Comparison of ENCODE assay signal across 1 cellular context in the genomic region with DNA sequence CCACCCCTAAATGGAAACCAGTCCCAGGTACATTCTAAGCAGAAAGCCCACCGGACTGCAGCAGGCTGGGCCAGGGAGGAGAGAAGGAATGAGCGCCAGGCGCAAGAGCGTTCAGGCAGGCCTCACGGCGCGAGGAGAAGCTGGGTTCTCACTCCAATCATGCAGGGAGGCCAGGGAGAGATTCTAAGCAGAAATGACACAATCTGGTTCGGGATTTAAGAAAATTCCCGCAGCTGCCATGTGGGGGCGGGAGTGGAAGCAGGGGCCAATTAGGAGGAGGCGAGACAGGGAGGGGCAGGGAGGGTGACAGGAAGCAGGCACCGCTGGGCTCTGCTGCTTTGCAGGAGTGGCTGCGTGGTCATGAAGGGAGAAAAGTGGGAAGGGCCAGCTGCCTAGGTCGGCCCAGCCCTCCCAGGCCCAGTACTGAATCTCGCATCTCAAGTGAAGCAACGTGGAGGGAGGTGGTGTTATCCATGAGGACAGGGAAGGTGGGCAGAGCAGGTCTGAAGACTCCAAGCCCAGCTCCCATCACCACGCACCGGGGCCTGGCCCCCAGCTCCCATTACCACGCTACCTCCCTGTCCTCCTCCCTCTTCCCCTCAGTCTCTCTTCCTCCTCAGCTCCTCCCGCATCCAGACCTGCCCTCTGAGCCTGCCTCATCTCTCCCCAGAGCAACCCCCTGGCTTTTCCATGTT.
TF ChIP-seq lines count a peak whose summit lies in the region.

No MANE protein-coding gene starts in this region.

TF ChIP-seq in K562, 482 proteins besides CTCF, POLR2A, EP300 and RAD21 (continued from another document):
- TF ChIP-seq, protein P1, sequence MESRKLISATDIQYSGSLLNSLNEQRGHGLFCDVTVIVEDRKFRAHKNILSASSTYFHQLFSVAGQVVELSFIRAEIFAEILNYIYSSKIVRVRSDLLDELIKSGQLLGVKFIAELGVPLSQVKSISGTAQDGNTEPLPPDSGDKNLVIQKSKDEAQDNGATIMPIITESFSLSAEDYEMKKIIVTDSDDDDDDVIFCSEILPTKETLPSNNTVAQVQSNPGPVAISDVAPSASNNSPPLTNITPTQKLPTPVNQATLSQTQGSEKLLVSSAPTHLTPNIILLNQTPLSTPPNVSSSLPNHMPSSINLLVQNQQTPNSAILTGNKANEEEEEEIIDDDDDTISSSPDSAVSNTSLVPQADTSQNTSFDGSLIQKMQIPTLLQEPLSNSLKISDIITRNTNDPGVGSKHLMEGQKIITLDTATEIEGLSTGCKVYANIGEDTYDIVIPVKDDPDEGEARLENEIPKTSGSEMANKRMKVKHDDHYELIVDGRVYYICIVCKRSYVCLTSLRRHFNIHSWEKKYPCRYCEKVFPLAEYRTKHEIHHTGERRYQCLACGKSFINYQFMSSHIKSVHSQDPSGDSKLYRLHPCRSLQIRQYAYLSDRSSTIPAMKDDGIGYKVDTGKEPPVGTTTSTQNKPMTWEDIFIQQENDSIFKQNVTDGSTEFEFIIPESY (CRISPR knock-in tag; IDR thresholded peaks at IDR 0.05), result peak; percentile 95
- peak; percentile 69 for TF ChIP-seq EGR1 (conservative IDR thresholded peaks at IDR 0.05)
- TF ChIP-seq RBFOX2 (IDR thresholded peaks at IDR 0.05; ENCODE audit: low read depth, low read length), result 0 out of 2 replicates have a peak, but pooled peaks have one; percentile 21
- TF ChIP-seq HIVEP1 (CRISPR knock-in tag; IDR thresholded peaks at IDR 0.05), result no peak
- no peak for TF ChIP-seq ZFP1 (CRISPR knock-in tag; IDR thresholded peaks at IDR 0.05)
- TF ChIP-seq, protein P2, sequence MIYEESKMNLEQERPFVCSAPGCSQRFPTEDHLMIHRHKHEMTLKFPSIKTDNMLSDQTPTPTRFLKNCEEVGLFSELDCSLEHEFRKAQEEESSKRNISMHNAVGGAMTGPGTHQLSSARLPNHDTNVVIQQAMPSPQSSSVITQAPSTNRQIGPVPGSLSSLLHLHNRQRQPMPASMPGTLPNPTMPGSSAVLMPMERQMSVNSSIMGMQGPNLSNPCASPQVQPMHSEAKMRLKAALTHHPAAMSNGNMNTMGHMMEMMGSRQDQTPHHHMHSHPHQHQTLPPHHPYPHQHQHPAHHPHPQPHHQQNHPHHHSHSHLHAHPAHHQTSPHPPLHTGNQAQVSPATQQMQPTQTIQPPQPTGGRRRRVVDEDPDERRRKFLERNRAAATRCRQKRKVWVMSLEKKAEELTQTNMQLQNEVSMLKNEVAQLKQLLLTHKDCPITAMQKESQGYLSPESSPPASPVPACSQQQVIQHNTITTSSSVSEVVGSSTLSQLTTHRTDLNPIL (CRISPR knock-in tag; IDR thresholded peaks at IDR 0.05), result no peak
- TF ChIP-seq ZNF197 (CRISPR knock-in tag; IDR thresholded peaks at IDR 0.05; ENCODE audit: low read depth), result no peak
- TF ChIP-seq, protein P3, sequence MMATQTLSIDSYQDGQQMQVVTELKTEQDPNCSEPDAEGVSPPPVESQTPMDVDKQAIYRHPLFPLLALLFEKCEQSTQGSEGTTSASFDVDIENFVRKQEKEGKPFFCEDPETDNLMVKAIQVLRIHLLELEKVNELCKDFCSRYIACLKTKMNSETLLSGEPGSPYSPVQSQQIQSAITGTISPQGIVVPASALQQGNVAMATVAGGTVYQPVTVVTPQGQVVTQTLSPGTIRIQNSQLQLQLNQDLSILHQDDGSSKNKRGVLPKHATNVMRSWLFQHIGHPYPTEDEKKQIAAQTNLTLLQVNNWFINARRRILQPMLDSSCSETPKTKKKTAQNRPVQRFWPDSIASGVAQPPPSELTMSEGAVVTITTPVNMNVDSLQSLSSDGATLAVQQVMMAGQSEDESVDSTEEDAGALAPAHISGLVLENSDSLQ (IDR thresholded peaks at IDR 0.05), result peak; percentile 52
- TF ChIP-seq ZC3H4 (CRISPR knock-in tag; IDR thresholded peaks at IDR 0.05; ENCODE audit: borderline replicate concordance), result no peak
- TF ChIP-seq ELF4 (CRISPR knock-in tag; IDR thresholded peaks at IDR 0.05), result 0 out of 2 replicates have a peak, but pooled peaks have one; percentile 18
- TF ChIP-seq ETV5 (CRISPR knock-in tag; IDR thresholded peaks at IDR 0.05; ENCODE audit: low read depth), result peak; percentile 50; the same call in 1 of the 2 replicates
- TF ChIP-seq MTA2 (IDR thresholded peaks at IDR 0.05; ENCODE audit: low read depth), result no peak
- peak; percentile 14 for TF ChIP-seq NEUROD1 (IDR thresholded peaks at IDR 0.05; ENCODE audit: borderline replicate concordance, low read depth, low read length, partially characterized antibody)
- 0 out of 2 replicates have a peak, but pooled peaks have one; percentile 10 for TF ChIP-seq CEBPB (tag; IDR thresholded peaks at IDR 0.05)
- TF ChIP-seq MAZ (CRISPR knock-in tag; conservative IDR thresholded peaks at IDR 0.05 in 1 of 2, IDR thresholded peaks at IDR 0.05 in 1 of 2), result peak in 1 of 2 experiments; percentile 70; a peak in 2 of 4 replicates
- peak; percentile 57 for TF ChIP-seq ETV1 (tag; conservative IDR thresholded peaks at IDR 0.05; ENCODE audit: low read depth)
- no peak for TF ChIP-seq BRCA1 (IDR thresholded peaks at IDR 0.05)
- 0 out of 2 replicates have a peak, but pooled peaks have one; percentile 69 for TF ChIP-seq BRCA1 (CRISPR knock-in tag; IDR thresholded peaks at IDR 0.05)
- TF ChIP-seq MAX (CRISPR knock-in tag; IDR thresholded peaks at IDR 0.05), result peak; percentile 22; the same call in 1 of the 2 replicates
- TF ChIP-seq VEZF1 (CRISPR knock-in tag; IDR thresholded peaks at IDR 0.05), result peak; percentile 70
- 0 out of 2 replicates have a peak, but pooled peaks have one; percentile 15 for TF ChIP-seq MYC (IDR thresholded peaks at IDR 0.05; ENCODE audit: low read depth, low read length)
- no peak for TF ChIP-seq MYC (CRISPR knock-in tag; IDR thresholded peaks at IDR 0.05; ENCODE audit: borderline replicate concordance, low read depth)
- TF ChIP-seq MAFF (IDR thresholded peaks at IDR 0.05; ENCODE audit: low read length), result no peak
- no peak for TF ChIP-seq TEAD1 (CRISPR knock-in tag; IDR thresholded peaks at IDR 0.05)
- no peak for TF ChIP-seq NFRKB (IDR thresholded peaks at IDR 0.05; ENCODE audit: low read depth)
- peak; percentile 14; the same call in 1 of the 2 replicates for TF ChIP-seq JUND (IDR thresholded peaks at IDR 0.05; ENCODE audit: borderline replicate concordance, low read depth, low read length)
- no peak for TF ChIP-seq JUND (tag; IDR thresholded peaks at IDR 0.05; ENCODE audit: borderline replicate concordance, low read depth, low read length)
- TF ChIP-seq ZNF174 (CRISPR knock-in tag; IDR thresholded peaks at IDR 0.05), result no peak
TF ChIP-seq in K562: peak in this region for 17.
